ENCODE assay signal across 8 cellular contexts in the genomic region with DNA sequence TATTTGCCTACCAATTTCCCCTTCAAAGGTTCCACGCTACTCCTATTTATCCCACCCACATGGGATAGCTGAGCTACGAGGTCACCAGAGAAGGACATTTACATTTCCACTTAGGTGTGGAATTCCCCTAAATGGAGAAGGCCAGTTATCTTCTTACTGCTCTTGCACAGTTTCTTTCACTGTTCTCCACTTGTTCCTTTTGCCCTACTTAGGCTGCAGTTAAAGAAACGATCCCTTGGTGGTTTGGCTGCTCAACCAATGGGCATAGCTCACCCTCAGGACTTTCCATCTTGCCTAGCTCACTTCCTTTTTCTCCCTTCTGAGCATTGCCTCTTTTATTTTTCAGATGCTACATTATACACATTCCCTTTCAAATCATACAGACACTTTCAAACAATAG. TPM values are rescaled to one million over a fixed set of nuclear protein-coding genes. Genes with fewer than 3 reads are reported as not detected.
DNase-seq lines count a peak whose midpoint lies in the region; ATAC-seq and TF ChIP-seq lines count a peak whose summit lies in the region.

No MANE protein-coding gene starts in this region.

- H2BK120ac ChIP-seq in mesenchymal stem cell (ENCODE audit: low read depth, low read length): no peak overlapping the region

- H3K79me1 ChIP-seq in mesenchymal stem cell (replicated peaks; ENCODE audit: low read length, poor library complexity, severe bottlenecking): no peaks in the 10 kb centered on the region

- H3K27ac Mint-ChIP-seq in endodermal cell: no peak overlapping the region

- H3K27me3 Mint-ChIP-seq in endodermal cell (ENCODE audit: insufficient read depth): no peaks in the 10 kb centered on the region

- H2BK5ac ChIP-seq in mesenchymal stem cell (ENCODE audit: low read depth, low read length, poor library complexity, severe bottlenecking): no peak overlapping the region

- no peak overlapping the region for H3K4me2 ChIP-seq in mesenchymal stem cell (ENCODE audit: low read length, poor library complexity, severe bottlenecking)

- H3K27ac ChIP-seq in mesenchymal stem cell (ENCODE audit: low read length, poor library complexity, severe bottlenecking): peak overlapping the region; percentile 57
- H3K27ac ChIP-seq in endodermal cell (ENCODE audit: low read depth, low read length): no peak overlapping the region

- H3K18ac ChIP-seq in mesenchymal stem cell (ENCODE audit: low read depth in 1 of 2, low read length in 2 of 2): no peak overlapping the region

- H4K8ac ChIP-seq in mesenchymal stem cell (ENCODE audit: low read length): no peak overlapping the region

- no peaks in the 10 kb centered on the region for H3K4me1 Mint-ChIP-seq in endodermal cell

- no peak overlapping the region for H3K14ac ChIP-seq in mesenchymal stem cell (ENCODE audit: low read length in 2 of 2)

- no peak overlapping the region for H2AFZ ChIP-seq in mesenchymal stem cell (ENCODE audit: low read depth, low read length)

- no peak for TF ChIP-seq POLR2A in NB4 (IDR thresholded peaks at IDR 0.05; ENCODE audit: extremely low read depth, insufficient read length)

- H3K36me3 ChIP-seq in mesenchymal stem cell (ENCODE audit: control insufficient read depth in 1 of 2, insufficient read depth in 2 of 2, low read depth in 1 of 2, low read length in 2 of 2) (no peaks in the 10 kb centered on the region), endodermal cell (ENCODE audit: control insufficient read depth, insufficient read depth, low read length) (no peaks in the 10 kb centered on the region)

- no peak for TF ChIP-seq CTCF in NB4 (IDR thresholded peaks at IDR 0.05; ENCODE audit: low read depth, low read length)
- TF ChIP-seq CTCF in endodermal cell (conservative IDR thresholded peaks at IDR 0.05): no peak

- H3K23ac ChIP-seq in mesenchymal stem cell (ENCODE audit: low read length in 2 of 2): no peak overlapping the region

- no peak overlapping the region for H2AK5ac ChIP-seq in mesenchymal stem cell (ENCODE audit: low read length, severe bottlenecking)

- H3K9me3 Mint-ChIP-seq in endodermal cell: no peaks in the 10 kb centered on the region

- DNase-seq in NB4 (ENCODE audit: low read depth) (peak; percentile 76), mesenchymal stem cell (peak; percentile 51), NCI-H524 (lab: John Stamatoyannopoulos, UW) (no peak), AG08396 (ENCODE audit: low spot score) (no peak), endodermal cell (no peak)
- DNase-seq in activated CD4-positive, alpha-beta T cell treated with anti-CD3 and anti-CD28 coated beads, Interleukin-2, amount 50 U/mL, for 1 hour: no peak

- H3K36me3 Mint-ChIP-seq in endodermal cell (ENCODE audit: low read depth): no peaks in the 10 kb centered on the region

- no peak overlapping the region for H3K4ac ChIP-seq in mesenchymal stem cell (ENCODE audit: low read depth in 1 of 2, low read length in 2 of 2)

- ATAC-seq in GM18858 (IDR thresholded peaks at IDR 0.05; ENCODE audit: unreplicated experiment) (peak; percentile 75), HG02623 (IDR thresholded peaks at IDR 0.05; ENCODE audit: unreplicated experiment) (peak; percentile 75)

- H4K91ac ChIP-seq in mesenchymal stem cell (ENCODE audit: low read length): no peak overlapping the region

- H3K4me3 ChIP-seq in NB4 (ENCODE audit: low read depth, low read length) (no peak overlapping the region), mesenchymal stem cell (ENCODE audit: insufficient read depth in 1 of 2, low read depth in 1 of 2, low read length in 2 of 2) (no peak overlapping the region), endodermal cell (ENCODE audit: low read length) (no peak overlapping the region)

- H3K4me3 Mint-ChIP-seq in endodermal cell: no peak overlapping the region

- 47% methylated on average over 3 of the region's 3 CpGs for WGBS in mesenchymal stem cell
- WGBS in endodermal cell (ENCODE audit: insufficient coverage in 1 of 2, insufficient read length in 1 of 2), 2 experiments: 74 to 88% methylated on average over 1 to 3 of the region's 3 CpGs

- H3K9me3 ChIP-seq in mesenchymal stem cell (ENCODE audit: control insufficient read depth, low read length) (no peaks in the 10 kb centered on the region), endodermal cell (ENCODE audit: control insufficient read depth, low read length) (no peaks in the 10 kb centered on the region)

- H2BK15ac ChIP-seq in mesenchymal stem cell (ENCODE audit: low read depth, poor library complexity, severe bottlenecking): no peak overlapping the region

- H3K27me3 ChIP-seq in mesenchymal stem cell (ENCODE audit: control insufficient read depth in 1 of 2, insufficient read depth in 1 of 2, low read length in 2 of 2) (no peaks in the 10 kb centered on the region), endodermal cell (ENCODE audit: control insufficient read depth, insufficient read depth, low read length, poor library complexity, severe bottlenecking) (no peaks in the 10 kb centered on the region)

- H3K9ac ChIP-seq in mesenchymal stem cell (ENCODE audit: low read length) (no peak overlapping the region), endodermal cell (ENCODE audit: extremely low read depth, low read length, poor library complexity, severe bottlenecking) (no peak overlapping the region)

- H2BK12ac ChIP-seq in mesenchymal stem cell (ENCODE audit: low read length in 2 of 2): no peak overlapping the region

- H3K4me1 ChIP-seq in mesenchymal stem cell (ENCODE audit: control insufficient read depth, insufficient read depth, low read depth, low read length) (no peaks in the 10 kb centered on the region), endodermal cell (ENCODE audit: control insufficient read depth, insufficient read depth, low read length) (no peaks in the 10 kb centered on the region)

RNA-seq across cellular contexts. Expression of a gene that starts 11.2 kb away (rescaled TPM):
- polyA plus RNA-seq in mesenchymal stem cell (2013, experiment 1 of 2): 21.4 TPM
- polyA plus RNA-seq in mesenchymal stem cell (2013, experiment 2 of 2): 22.3 TPM
- total RNA-seq in endodermal cell: 1 to 10 TPM; 5.8 to 8.7 TPM
- polyA plus RNA-seq in endodermal cell (2013, experiment 1 of 2): 2.7 TPM
- 1.7 TPM for polyA plus RNA-seq in endodermal cell (2013, experiment 2 of 2)

Comparison
In these comparisons a context has a peak if more than half of its experiments do, and no peak if none do; other contexts are left out.
1. DNase-seq: peak in NB4 (single experiment) and mesenchymal stem cell (single experiment); none in NCI-H524 (0 of 2), AG08396 (single experiment), endodermal cell (single experiment) and activated CD4-positive, alpha-beta T cell treated with anti-CD3 and anti-CD28 coated beads, Interleukin-2, amount 50 U/mL, for 1 hour (single experiment).